12 cellular contexts compared by ENCODE assay signal in genomic region chr5:169164481-169164925, GRCh38.
DNase-seq lines count a peak whose midpoint lies in the region; ATAC-seq and TF ChIP-seq lines count a peak whose summit lies in the region.
"Had no signal": no experiment of that assay in that cellular context is flagged by ENCODE, and none has a peak within 500 bp of the region (broad histone marks: within the 10 kb centered on the region; RNA-seq: fewer than 3 reads in every experiment).

No MANE protein-coding gene starts in this region.

- H3K4me3 ChIP-seq in kidney epithelial cell (ENCODE audit: low read depth, low read length): no peak overlapping the region
- H3K4me3 ChIP-seq: GM12878 had no signal

- no peaks in the 10 kb centered on the region for H3K36me3 ChIP-seq in kidney epithelial cell (ENCODE audit: control insufficient read depth, insufficient read depth, low read length)

- ATAC-seq in HG02938 (IDR thresholded peaks at IDR 0.05; ENCODE audit: unreplicated experiment): no peak
- no peak for ATAC-seq in GM19023 (IDR thresholded peaks at IDR 0.05; ENCODE audit: unreplicated experiment)
- no peak for ATAC-seq in GM21447 (IDR thresholded peaks at IDR 0.05; ENCODE audit: unreplicated experiment)
- ATAC-seq: GM12878 had no signal

- no peaks in the 10 kb centered on the region for H3K27me3 ChIP-seq in kidney epithelial cell (ENCODE audit: control insufficient read depth, insufficient read depth, low read length)

- DNase-seq in A172 (ENCODE audit: low spot score) (peak; percentile 94), LHCN-M2 (ENCODE audit: low read depth) (peak; percentile 1), cerebellum (ENCODE audit: low spot score) (peak; percentile 87), kidney epithelial cell (ENCODE audit: low read depth) (peak; percentile 47), NCI-H187 (lab: John Stamatoyannopoulos, UW) (no peak)
- DNase-seq: activated CD4-positive, alpha-beta T cell treated with anti-CD3 and anti-CD28 coated beads, Interleukin-2, amount 10 ng/mL, durations not matched to agents 7 days and 5 days; NCI-H69; stimulated activated CD4-positive, alpha-beta T cell treated with anti-CD3 and anti-CD28 coated beads, Interleukin-12 subunit alpha, Interleukin-12 subunit beta, amount 100 ng/mL, for 4 hours had no signal

- TF ChIP-seq CTCF in kidney epithelial cell (IDR thresholded peaks at IDR 0.05; ENCODE audit: insufficient read depth, low read length, poor library complexity, severe bottlenecking): no peak

Comparison
In these comparisons a context has a peak if more than half of its experiments do, and no peak if none do; other contexts are left out.
1. DNase-seq: peak in A172 (single experiment), LHCN-M2 (single experiment), cerebellum (single experiment) and kidney epithelial cell (single experiment); none in NCI-H187 (0 of 2).